In genomic region chr4:2241410-2242353, GRCh38 we compare ENCODE assay signal across 8 cellular contexts. TPM values are rescaled to one million over a fixed set of nuclear protein-coding genes. Genes with fewer than 3 reads are reported as not detected.
DNase-seq lines count a peak whose midpoint lies in the region; ATAC-seq and TF ChIP-seq lines count a peak whose summit lies in the region.

HAUS3 (minus strand) TSS chr4:2242121; CDS start chr4:2240946, 1,175 bp downstream.
POLN (minus strand) TSS chr4:2242121; CDS start chr4:2229231, 12,890 bp downstream.

- peak within 1 kb of the TSS; percentile 91 for H3K4me3 Mint-ChIP-seq in activated CD4-positive, alpha-beta T cell treated with anti-CD3 and anti-CD28 coated beads for 36 hours

- H3K27ac Mint-ChIP-seq in activated CD4-positive, alpha-beta T cell treated with anti-CD3 and anti-CD28 coated beads for 36 hours, result peak within 1 kb of the TSS; percentile 88

- no peaks in the 10 kb centered on the region for H3K9me3 Mint-ChIP-seq in activated CD4-positive, alpha-beta T cell treated with anti-CD3 and anti-CD28 coated beads for 36 hours (ENCODE audit: low read depth)

- DNase-seq in Ammon's horn (ENCODE audit: low spot score) (peak; percentile 98), NCI-H510A (lab: John Stamatoyannopoulos, UW) (peak; percentile 76), left kidney (ENCODE audit: low read depth, low spot score) (peak; percentile 99)
- peak; percentile 99 for DNase-seq in activated CD4-positive, alpha-beta T cell treated with anti-CD3 and anti-CD28 coated beads for 36 hours
- peak; percentile 99 for DNase-seq in stimulated activated CD4-positive, alpha-beta T cell treated with anti-CD3 and anti-CD28 coated beads, Interleukin-1b, Interleukin-23, amount 100 ng/mL, for 48 hours

- H3K36me3 Mint-ChIP-seq in activated CD4-positive, alpha-beta T cell treated with anti-CD3 and anti-CD28 coated beads for 36 hours (ENCODE audit: low read depth), result peaks cover 32% of the 10 kb centered on the region

- no peaks in the 10 kb centered on the region for H3K27me3 Mint-ChIP-seq in activated CD4-positive, alpha-beta T cell treated with anti-CD3 and anti-CD28 coated beads for 36 hours

- peaks cover 54% of the 10 kb centered on the region for H3K4me1 Mint-ChIP-seq in activated CD4-positive, alpha-beta T cell treated with anti-CD3 and anti-CD28 coated beads for 36 hours

- peak; percentile 84 for ATAC-seq in HG03432 (IDR thresholded peaks at IDR 0.05; ENCODE audit: unreplicated experiment)
- peak; percentile 97 for ATAC-seq in activated CD4-positive, alpha-beta T cell treated with anti-CD3 and anti-CD28 coated beads for 36 hours

- CTCF ChIA-PET in activated CD4-positive, alpha-beta T cell treated with anti-CD3 and anti-CD28 coated beads for 36 hours (lab: Charles Lee), result interaction anchor here (0.6 to 4.4 kb wide), 7 partner anchors 14 to 719 kb away, joined by 3 to 25 read pairs (median 3); partner anchors contain the start of genes CFAP99 and ZFYVE28

- POLR2A ChIA-PET in activated CD4-positive, alpha-beta T cell treated with anti-CD3 and anti-CD28 coated beads for 36 hours (lab: Charles Lee), result interaction anchor here (0.8 to 2.9 kb wide), 5 partner anchors 18 to 227 kb away, joined by 3 to 15 read pairs (median 3); partner anchors contain the start of genes MXD4 and RNF4

- peak within 1 kb of the TSS; percentile 69 for H3K27ac ChIP-seq in cingulate gyrus (ENCODE audit: low read depth, low read length)

- intact Hi-C loops in activated CD4-positive, alpha-beta T cell treated with anti-CD3 and anti-CD28 coated beads for 36 hours (cut with DNase I, micrococcal nuclease), result loop anchor here (1.0 to 5.0 kb wide), 19 partner anchors 21 to 1716 kb away; partner anchors contain the start of genes CFAP99 (in 2 of the 2), FAM193A (in 2 of the 2), MXD4 (in 2 of the 2) and RNF4 (in 2 of the 2)

- peak; percentile 78 for TF ChIP-seq POLR2A in GM19193 (IDR thresholded peaks at IDR 0.05; ENCODE audit: extremely low read depth, insufficient read depth, insufficient read length)

RNA-seq across cellular contexts. Expression of gene HAUS3, which starts in this region (rescaled TPM):
- total RNA-seq in activated CD4-positive, alpha-beta T cell treated with anti-CD3 and anti-CD28 coated beads for 36 hours, result 10 to 100 TPM; 14.6 to 18.6 TPM

RNA-seq across cellular contexts. Expression of gene POLN, which starts in this region (rescaled TPM):
- total RNA-seq in activated CD4-positive, alpha-beta T cell treated with anti-CD3 and anti-CD28 coated beads for 36 hours, result 1 to 10 TPM; 2.3 to 3.2 TPM

Comparison
In these comparisons a context has a peak if more than half of its experiments do, and no peak if none do; other contexts are left out.
1. Peak in every context shown above with its lines: DNase-seq, ATAC-seq and H3K27ac ChIP-seq.